1 cellular context compared by ENCODE assay signal in the genomic region with DNA sequence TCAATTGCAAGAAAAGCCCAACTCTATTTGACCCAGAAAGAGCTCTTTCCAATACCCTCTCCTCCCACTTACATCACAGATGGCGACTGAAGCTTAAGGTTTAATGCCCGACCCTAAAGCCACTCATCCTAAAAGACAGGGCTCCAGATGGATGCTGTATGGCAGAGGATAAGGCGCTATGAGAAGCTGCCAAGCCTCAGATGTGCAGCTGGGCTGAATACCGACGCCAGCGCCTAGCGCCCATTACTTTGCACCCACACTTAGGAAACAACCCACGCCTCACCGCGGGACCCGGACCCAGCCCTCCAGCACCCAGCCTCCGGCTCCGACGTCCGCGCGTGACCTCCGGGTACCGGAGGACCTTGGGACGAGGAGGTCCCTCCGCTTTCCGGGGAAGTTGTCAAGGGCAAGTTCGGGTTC.
TF ChIP-seq lines count a peak whose summit lies in the region.

No MANE protein-coding gene starts in this region.

TF ChIP-seq in HepG2, 621 proteins besides CTCF, POLR2A, EP300 and RAD21 (continued from another document and continues in another):
- TF ChIP-seq, protein P1, sequence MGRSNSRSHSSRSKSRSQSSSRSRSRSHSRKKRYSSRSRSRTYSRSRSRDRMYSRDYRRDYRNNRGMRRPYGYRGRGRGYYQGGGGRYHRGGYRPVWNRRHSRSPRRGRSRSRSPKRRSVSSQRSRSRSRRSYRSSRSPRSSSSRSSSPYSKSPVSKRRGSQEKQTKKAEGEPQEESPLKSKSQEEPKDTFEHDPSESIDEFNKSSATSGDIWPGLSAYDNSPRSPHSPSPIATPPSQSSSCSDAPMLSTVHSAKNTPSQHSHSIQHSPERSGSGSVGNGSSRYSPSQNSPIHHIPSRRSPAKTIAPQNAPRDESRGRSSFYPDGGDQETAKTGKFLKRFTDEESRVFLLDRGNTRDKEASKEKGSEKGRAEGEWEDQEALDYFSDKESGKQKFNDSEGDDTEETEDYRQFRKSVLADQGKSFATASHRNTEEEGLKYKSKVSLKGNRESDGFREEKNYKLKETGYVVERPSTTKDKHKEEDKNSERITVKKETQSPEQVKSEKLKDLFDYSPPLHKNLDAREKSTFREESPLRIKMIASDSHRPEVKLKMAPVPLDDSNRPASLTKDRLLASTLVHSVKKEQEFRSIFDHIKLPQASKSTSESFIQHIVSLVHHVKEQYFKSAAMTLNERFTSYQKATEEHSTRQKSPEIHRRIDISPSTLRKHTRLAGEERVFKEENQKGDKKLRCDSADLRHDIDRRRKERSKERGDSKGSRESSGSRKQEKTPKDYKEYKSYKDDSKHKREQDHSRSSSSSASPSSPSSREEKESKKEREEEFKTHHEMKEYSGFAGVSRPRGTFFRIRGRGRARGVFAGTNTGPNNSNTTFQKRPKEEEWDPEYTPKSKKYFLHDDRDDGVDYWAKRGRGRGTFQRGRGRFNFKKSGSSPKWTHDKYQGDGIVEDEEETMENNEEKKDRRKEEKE (IDR thresholded peaks at IDR 0.05) = no peak
- TF ChIP-seq GABPB1 (CRISPR knock-in tag; IDR thresholded peaks at IDR 0.05) = no peak
- TF ChIP-seq ZNF607 (CRISPR knock-in tag; IDR thresholded peaks at IDR 0.05; ENCODE audit: borderline replicate concordance) = peak; percentile 66; the same call in 1 of the 2 replicates
- TF ChIP-seq, protein P2, sequence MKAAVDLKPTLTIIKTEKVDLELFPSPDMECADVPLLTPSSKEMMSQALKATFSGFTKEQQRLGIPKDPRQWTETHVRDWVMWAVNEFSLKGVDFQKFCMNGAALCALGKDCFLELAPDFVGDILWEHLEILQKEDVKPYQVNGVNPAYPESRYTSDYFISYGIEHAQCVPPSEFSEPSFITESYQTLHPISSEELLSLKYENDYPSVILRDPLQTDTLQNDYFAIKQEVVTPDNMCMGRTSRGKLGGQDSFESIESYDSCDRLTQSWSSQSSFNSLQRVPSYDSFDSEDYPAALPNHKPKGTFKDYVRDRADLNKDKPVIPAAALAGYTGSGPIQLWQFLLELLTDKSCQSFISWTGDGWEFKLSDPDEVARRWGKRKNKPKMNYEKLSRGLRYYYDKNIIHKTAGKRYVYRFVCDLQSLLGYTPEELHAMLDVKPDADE (CRISPR knock-in tag; IDR thresholded peaks at IDR 0.05) = no peak
- no peak for TF ChIP-seq ZC3H13 (CRISPR knock-in tag; IDR thresholded peaks at IDR 0.05)
- no peak for TF ChIP-seq CBX2 (IDR thresholded peaks at IDR 0.05; ENCODE audit: low read depth, low read length)
- no peak for TF ChIP-seq CBX2 (CRISPR knock-in tag; IDR thresholded peaks at IDR 0.05; ENCODE audit: low read depth)
- no peak for TF ChIP-seq ZNF550 (CRISPR knock-in tag; IDR thresholded peaks at IDR 0.05; ENCODE audit: borderline replicate concordance)
- TF ChIP-seq ZNF567 (CRISPR knock-in tag; IDR thresholded peaks at IDR 0.05; ENCODE audit: borderline replicate concordance) = peak; percentile 16; the same call in 1 of the 2 replicates
- TF ChIP-seq, protein P3, sequence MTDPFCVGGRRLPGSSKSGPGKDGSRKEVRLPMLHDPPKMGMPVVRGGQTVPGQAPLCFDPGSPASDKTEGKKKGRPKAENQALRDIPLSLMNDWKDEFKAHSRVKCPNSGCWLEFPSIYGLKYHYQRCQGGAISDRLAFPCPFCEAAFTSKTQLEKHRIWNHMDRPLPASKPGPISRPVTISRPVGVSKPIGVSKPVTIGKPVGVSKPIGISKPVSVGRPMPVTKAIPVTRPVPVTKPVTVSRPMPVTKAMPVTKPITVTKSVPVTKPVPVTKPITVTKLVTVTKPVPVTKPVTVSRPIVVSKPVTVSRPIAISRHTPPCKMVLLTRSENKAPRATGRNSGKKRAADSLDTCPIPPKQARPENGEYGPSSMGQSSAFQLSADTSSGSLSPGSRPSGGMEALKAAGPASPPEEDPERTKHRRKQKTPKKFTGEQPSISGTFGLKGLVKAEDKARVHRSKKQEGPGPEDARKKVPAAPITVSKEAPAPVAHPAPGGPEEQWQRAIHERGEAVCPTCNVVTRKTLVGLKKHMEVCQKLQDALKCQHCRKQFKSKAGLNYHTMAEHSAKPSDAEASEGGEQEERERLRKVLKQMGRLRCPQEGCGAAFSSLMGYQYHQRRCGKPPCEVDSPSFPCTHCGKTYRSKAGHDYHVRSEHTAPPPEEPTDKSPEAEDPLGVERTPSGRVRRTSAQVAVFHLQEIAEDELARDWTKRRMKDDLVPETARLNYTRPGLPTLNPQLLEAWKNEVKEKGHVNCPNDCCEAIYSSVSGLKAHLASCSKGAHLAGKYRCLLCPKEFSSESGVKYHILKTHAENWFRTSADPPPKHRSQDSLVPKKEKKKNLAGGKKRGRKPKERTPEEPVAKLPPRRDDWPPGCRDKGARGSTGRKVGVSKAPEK (CRISPR knock-in tag; IDR thresholded peaks at IDR 0.05; ENCODE audit: borderline replicate concordance) = 0 out of 2 replicates have a peak, but pooled peaks have one; percentile 41
- no peak for TF ChIP-seq THYN1 (CRISPR knock-in tag; IDR thresholded peaks at IDR 0.05; ENCODE audit: borderline replicate concordance, low read depth)
- TF ChIP-seq SNAI1 (CRISPR knock-in tag; IDR thresholded peaks at IDR 0.05; ENCODE audit: borderline replicate concordance) = no peak; the same call in 1 of the 2 replicates
- peak; percentile 2; the same call in 1 of the 2 replicates for TF ChIP-seq ZNF34 (CRISPR knock-in tag; IDR thresholded peaks at IDR 0.05; ENCODE audit: borderline replicate concordance)
- no peak for TF ChIP-seq PAX8 (CRISPR knock-in tag; IDR thresholded peaks at IDR 0.05; ENCODE audit: borderline replicate concordance)
- no peak for TF ChIP-seq CCAR2 (optimal IDR thresholded peaks at IDR 0.05; ENCODE audit: low read depth, low read length)
- TF ChIP-seq RARG (CRISPR knock-in tag; IDR thresholded peaks at IDR 0.05; ENCODE audit: low read depth) = 0 out of 2 replicates have a peak, but pooled peaks have one; percentile 30
- 0 out of 2 replicates have a peak, but pooled peaks have one; percentile 40 for TF ChIP-seq ZFYVE20 (CRISPR knock-in tag; IDR thresholded peaks at IDR 0.05; ENCODE audit: borderline replicate concordance, low read depth)
- TF ChIP-seq AGO2 (optimal IDR thresholded peaks at IDR 0.05; ENCODE audit: low read depth, low read length) = peak; percentile 74
- TF ChIP-seq, protein P4, sequence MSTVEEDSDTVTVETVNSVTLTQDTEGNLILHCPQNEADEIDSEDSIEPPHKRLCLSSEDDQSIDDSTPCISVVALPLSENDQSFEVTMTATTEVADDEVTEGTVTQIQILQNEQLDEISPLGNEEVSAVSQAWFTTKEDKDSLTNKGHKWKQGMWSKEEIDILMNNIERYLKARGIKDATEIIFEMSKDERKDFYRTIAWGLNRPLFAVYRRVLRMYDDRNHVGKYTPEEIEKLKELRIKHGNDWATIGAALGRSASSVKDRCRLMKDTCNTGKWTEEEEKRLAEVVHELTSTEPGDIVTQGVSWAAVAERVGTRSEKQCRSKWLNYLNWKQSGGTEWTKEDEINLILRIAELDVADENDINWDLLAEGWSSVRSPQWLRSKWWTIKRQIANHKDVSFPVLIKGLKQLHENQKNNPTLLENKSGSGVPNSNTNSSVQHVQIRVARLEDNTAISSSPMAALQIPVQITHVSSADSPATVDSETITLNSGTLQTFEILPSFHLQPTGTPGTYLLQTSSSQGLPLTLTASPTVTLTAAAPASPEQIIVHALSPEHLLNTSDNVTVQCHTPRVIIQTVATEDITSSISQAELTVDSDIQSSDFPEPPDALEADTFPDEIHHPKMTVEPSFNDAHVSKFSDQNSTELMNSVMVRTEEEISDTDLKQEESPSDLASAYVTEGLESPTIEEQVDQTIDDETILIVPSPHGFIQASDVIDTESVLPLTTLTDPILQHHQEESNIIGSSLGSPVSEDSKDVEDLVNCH (CRISPR knock-in tag; IDR thresholded peaks at IDR 0.05) = no peak
- no peak; the same call in 1 of the 2 replicates for TF ChIP-seq ZKSCAN8 (CRISPR knock-in tag; IDR thresholded peaks at IDR 0.05; ENCODE audit: borderline replicate concordance)
- no peak for TF ChIP-seq EEA1 (CRISPR knock-in tag; IDR thresholded peaks at IDR 0.05; ENCODE audit: borderline replicate concordance)
- TF ChIP-seq ESRRA (CRISPR knock-in tag; IDR thresholded peaks at IDR 0.05; ENCODE audit: low read depth) = no peak
- TF ChIP-seq, protein P5, sequence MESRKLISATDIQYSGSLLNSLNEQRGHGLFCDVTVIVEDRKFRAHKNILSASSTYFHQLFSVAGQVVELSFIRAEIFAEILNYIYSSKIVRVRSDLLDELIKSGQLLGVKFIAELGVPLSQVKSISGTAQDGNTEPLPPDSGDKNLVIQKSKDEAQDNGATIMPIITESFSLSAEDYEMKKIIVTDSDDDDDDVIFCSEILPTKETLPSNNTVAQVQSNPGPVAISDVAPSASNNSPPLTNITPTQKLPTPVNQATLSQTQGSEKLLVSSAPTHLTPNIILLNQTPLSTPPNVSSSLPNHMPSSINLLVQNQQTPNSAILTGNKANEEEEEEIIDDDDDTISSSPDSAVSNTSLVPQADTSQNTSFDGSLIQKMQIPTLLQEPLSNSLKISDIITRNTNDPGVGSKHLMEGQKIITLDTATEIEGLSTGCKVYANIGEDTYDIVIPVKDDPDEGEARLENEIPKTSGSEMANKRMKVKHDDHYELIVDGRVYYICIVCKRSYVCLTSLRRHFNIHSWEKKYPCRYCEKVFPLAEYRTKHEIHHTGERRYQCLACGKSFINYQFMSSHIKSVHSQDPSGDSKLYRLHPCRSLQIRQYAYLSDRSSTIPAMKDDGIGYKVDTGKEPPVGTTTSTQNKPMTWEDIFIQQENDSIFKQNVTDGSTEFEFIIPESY (CRISPR knock-in tag; IDR thresholded peaks at IDR 0.05) = no peak
- TF ChIP-seq, protein P6, sequence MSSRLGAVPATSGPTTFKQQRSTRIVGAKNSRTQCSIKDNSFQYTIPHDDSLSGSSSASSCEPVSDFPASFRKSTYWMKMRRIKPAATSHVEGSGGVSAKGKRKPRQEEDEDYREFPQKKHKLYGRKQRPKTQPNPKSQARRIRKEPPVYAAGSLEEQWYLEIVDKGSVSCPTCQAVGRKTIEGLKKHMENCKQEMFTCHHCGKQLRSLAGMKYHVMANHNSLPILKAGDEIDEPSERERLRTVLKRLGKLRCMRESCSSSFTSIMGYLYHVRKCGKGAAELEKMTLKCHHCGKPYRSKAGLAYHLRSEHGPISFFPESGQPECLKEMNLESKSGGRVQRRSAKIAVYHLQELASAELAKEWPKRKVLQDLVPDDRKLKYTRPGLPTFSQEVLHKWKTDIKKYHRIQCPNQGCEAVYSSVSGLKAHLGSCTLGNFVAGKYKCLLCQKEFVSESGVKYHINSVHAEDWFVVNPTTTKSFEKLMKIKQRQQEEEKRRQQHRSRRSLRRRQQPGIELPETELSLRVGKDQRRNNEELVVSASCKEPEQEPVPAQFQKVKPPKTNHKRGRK (CRISPR knock-in tag; IDR thresholded peaks at IDR 0.05) = peak; percentile 61; the same call in 1 of the 2 replicates
- TF ChIP-seq STAG1 (CRISPR knock-in tag; IDR thresholded peaks at IDR 0.05) = no peak
- TF ChIP-seq ZNF615 (CRISPR knock-in tag; IDR thresholded peaks at IDR 0.05; ENCODE audit: borderline replicate concordance) = no peak
- TF ChIP-seq, protein P7, sequence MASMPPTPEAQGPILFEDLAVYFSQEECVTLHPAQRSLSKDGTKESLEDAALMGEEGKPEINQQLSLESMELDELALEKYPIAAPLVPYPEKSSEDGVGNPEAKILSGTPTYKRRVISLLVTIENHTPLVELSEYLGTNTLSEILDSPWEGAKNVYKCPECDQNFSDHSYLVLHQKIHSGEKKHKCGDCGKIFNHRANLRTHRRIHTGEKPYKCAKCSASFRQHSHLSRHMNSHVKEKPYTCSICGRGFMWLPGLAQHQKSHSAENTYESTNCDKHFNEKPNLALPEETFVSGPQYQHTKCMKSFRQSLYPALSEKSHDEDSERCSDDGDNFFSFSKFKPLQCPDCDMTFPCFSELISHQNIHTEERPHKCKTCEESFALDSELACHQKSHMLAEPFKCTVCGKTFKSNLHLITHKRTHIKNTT (CRISPR knock-in tag; IDR thresholded peaks at IDR 0.05) = no peak
- no peak for TF ChIP-seq ZNF460 (CRISPR knock-in tag; IDR thresholded peaks at IDR 0.05; ENCODE audit: borderline replicate concordance)
- TF ChIP-seq NCOA5 (CRISPR knock-in tag; IDR thresholded peaks at IDR 0.05) = no peak
- TF ChIP-seq, protein P8, sequence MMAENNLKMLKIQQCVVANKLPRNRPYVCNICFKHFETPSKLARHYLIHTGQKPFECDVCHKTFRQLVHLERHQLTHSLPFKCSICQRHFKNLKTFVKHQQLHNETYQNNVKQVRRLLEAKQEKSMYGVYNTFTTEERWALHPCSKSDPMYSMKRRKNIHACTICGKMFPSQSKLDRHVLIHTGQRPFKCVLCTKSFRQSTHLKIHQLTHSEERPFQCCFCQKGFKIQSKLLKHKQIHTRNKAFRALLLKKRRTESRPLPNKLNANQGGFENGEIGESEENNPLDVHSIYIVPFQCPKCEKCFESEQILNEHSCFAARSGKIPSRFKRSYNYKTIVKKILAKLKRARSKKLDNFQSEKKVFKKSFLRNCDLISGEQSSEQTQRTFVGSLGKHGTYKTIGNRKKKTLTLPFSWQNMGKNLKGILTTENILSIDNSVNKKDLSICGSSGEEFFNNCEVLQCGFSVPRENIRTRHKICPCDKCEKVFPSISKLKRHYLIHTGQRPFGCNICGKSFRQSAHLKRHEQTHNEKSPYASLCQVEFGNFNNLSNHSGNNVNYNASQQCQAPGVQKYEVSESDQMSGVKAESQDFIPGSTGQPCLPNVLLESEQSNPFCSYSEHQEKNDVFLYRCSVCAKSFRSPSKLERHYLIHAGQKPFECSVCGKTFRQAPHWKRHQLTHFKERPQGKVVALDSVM (CRISPR knock-in tag; IDR thresholded peaks at IDR 0.05) = no peak
- TF ChIP-seq, protein P9, sequence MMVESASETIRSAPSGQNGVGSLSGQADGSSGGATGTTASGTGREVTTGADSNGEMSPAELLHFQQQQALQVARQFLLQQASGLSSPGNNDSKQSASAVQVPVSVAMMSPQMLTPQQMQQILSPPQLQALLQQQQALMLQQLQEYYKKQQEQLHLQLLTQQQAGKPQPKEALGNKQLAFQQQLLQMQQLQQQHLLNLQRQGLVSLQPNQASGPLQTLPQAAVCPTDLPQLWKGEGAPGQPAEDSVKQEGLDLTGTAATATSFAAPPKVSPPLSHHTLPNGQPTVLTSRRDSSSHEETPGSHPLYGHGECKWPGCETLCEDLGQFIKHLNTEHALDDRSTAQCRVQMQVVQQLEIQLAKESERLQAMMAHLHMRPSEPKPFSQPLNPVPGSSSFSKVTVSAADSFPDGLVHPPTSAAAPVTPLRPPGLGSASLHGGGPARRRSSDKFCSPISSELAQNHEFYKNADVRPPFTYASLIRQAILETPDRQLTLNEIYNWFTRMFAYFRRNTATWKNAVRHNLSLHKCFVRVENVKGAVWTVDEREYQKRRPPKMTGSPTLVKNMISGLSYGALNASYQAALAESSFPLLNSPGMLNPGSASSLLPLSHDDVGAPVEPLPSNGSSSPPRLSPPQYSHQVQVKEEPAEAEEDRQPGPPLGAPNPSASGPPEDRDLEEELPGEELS (CRISPR knock-in tag; IDR thresholded peaks at IDR 0.05) = no peak
- no peak for TF ChIP-seq NR2F2 (IDR thresholded peaks at IDR 0.05; ENCODE audit: borderline replicate concordance, low read depth)
- no peak for TF ChIP-seq RAD51 (IDR thresholded peaks at IDR 0.05; ENCODE audit: borderline replicate concordance)
- TF ChIP-seq ZNF354B (CRISPR knock-in tag; IDR thresholded peaks at IDR 0.05) = 0 out of 2 replicates have a peak, but pooled peaks have one; percentile 65
- TF ChIP-seq RFXAP (CRISPR knock-in tag; IDR thresholded peaks at IDR 0.05; ENCODE audit: borderline replicate concordance) = no peak
- TF ChIP-seq ZNF430 (CRISPR knock-in tag; IDR thresholded peaks at IDR 0.05) = no peak; the same call in 1 of the 2 replicates
- no peak for TF ChIP-seq GPN1 (CRISPR knock-in tag; IDR thresholded peaks at IDR 0.05; ENCODE audit: borderline replicate concordance)
